Comparison of ENCODE assay signal across 1 cellular context in the genomic region with DNA sequence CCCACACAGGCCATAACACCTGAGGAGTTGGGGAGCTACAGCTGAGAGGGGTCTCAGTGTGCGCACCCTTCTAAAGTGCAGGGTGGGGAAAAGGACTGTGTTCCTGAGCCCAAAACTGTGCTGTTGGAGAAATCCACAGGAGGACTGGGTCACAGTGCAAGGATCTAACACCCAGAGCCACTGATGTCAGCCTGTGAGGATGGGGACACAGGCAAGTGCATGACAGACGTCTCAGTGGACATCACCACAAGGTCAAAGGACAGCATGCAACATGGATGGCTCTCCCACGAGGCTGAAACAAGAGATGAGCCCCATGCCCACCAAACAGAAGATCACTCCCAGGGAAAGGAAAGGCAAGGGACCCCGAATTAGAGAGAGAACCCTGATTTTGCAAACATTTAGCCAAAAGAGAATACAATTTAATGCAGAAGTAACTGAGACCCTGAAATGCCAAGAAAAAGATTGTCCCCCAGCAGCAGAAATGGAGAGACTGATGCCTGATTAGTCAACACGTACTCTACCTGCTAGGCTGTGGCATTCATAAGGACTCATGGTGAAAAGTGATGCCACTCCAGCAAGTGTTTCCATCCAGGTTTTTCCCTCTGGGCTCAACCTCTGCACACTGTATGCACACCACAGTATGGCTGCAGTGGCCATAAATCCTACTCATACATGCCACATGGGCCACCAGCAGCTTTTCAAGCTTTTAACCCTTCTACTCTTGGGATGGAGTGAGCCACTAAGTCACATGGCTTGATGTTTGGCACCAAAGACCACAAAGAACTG.
TF ChIP-seq lines count a peak whose summit lies in the region.

No MANE protein-coding gene starts in this region.

TF ChIP-seq in H1, 55 proteins besides CTCF, POLR2A, EP300 and RAD21:
- TF ChIP-seq MAFK (IDR thresholded peaks at IDR 0.05; ENCODE audit: low read depth, low read length) (no peak), TAF7 (optimal IDR thresholded peaks at IDR 0.05; ENCODE audit: borderline replicate concordance, low read depth, low read length) (no peak), RXRA (IDR thresholded peaks at IDR 0.05; ENCODE audit: insufficient read depth, low read depth, low read length) (no peak), NRF1 (IDR thresholded peaks at IDR 0.05; ENCODE audit: low read depth, low read length) (no peak), TEAD4 (IDR thresholded peaks at IDR 0.05; ENCODE audit: low read depth, low read length) (no peak), JUN (IDR thresholded peaks at IDR 0.05; ENCODE audit: low read depth, low read length) (no peak), CHD2 (IDR thresholded peaks at IDR 0.05; ENCODE audit: low read length) (no peak), ASH2L (IDR thresholded peaks at IDR 0.05; ENCODE audit: low read length) (no peak), SUZ12 (IDR thresholded peaks at IDR 0.05; ENCODE audit: low read length) (no peak), BRCA1 (IDR thresholded peaks at IDR 0.05; ENCODE audit: low read depth, low read length) (no peak)
- TF ChIP-seq, protein P1, sequence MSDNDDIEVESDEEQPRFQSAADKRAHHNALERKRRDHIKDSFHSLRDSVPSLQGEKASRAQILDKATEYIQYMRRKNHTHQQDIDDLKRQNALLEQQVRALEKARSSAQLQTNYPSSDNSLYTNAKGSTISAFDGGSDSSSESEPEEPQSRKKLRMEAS (IDR thresholded peaks at IDR 0.05) = no peak
- TF ChIP-seq, protein P2, sequence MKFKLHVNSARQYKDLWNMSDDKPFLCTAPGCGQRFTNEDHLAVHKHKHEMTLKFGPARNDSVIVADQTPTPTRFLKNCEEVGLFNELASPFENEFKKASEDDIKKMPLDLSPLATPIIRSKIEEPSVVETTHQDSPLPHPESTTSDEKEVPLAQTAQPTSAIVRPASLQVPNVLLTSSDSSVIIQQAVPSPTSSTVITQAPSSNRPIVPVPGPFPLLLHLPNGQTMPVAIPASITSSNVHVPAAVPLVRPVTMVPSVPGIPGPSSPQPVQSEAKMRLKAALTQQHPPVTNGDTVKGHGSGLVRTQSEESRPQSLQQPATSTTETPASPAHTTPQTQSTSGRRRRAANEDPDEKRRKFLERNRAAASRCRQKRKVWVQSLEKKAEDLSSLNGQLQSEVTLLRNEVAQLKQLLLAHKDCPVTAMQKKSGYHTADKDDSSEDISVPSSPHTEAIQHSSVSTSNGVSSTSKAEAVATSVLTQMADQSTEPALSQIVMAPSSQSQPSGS (IDR thresholded peaks at IDR 0.05; ENCODE audit: low read length) = no peak
